Comparison of ENCODE assay signal across 10 cellular contexts in the genomic region with DNA sequence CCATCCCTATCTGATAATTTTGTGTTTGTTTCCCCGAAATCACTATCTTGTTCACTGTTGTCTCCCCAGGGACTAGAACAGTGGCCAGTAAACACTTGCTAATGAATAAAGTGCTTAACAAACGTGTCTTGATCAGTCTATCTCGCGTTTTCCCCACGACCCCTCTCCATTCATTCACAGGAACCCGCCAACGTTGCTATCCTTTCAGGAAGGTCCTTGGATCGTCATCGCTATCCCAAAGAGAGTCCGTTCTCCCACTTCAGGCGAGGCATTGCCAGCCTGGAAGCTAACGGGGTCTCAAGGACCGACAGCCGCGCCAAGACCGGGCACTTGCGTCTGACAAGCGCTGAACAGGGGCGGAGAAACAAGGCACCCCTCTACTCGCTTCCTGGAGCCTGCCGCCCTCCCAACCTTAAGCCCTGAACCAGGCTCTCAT. TPM values are rescaled to one million over a fixed set of nuclear protein-coding genes. Genes with fewer than 3 reads are reported as not detected.
DNase-seq lines count a peak whose midpoint lies in the region; ATAC-seq, FAIRE-seq and TF ChIP-seq lines count a peak whose summit lies in the region.
"Had no signal": no experiment of that assay in that cellular context is flagged by ENCODE, and none has a peak within 500 bp of the region (broad histone marks: within the 10 kb centered on the region; RNA-seq: fewer than 3 reads in every experiment).

No MANE protein-coding gene starts in this region.

- H3K27ac ChIP-seq in CD8-positive, alpha-beta T cell (ENCODE audit: low read depth, low read length), result peak overlapping the region; percentile 71
- H3K27ac ChIP-seq in GM23338 (ENCODE audit: low read depth), result no peak overlapping the region
- peak overlapping the region; percentile 74 for H3K27ac ChIP-seq in subcutaneous abdominal adipose tissue (ENCODE audit: low read depth, low read length)

- no peaks in the 10 kb centered on the region for H3K9me3 Mint-ChIP-seq in CD8-positive, alpha-beta T cell
- H3K9me3 Mint-ChIP-seq in GM23338, result no peaks in the 10 kb centered on the region
- H3K9me3 Mint-ChIP-seq: IgD-negative memory B cell; natural killer cell treated with Interleukin-12 subunit alpha and Interleukin-12 subunit beta and Interleukin-15 and Interleukin-18, amount 100 ng/mL, for 72 hours had no signal

- CTCF ChIA-PET in CD8-positive, alpha-beta T cell (lab: Charles Lee), result interaction anchor here (1.0 to 2.6 kb wide), 5 partner anchors 29 to 673 kb away, joined by 3 to 10 read pairs (median 4); no protein-coding TSS in a partner anchor

- H3K4me2 ChIP-seq in GM23338, result peak overlapping the region; percentile 92

- H3K4me3 ChIP-seq in CD8-positive, alpha-beta T cell (ENCODE audit: low read depth, low read length), result peak overlapping the region; percentile 67
- H3K4me3 ChIP-seq in GM23338 (peak overlapping the region; percentile 95), subcutaneous abdominal adipose tissue (ENCODE audit: low read depth in 1 of 5, low read length in 5 of 5) (peak overlapping the region; percentile 83 to 99 (median 93))

- H3K79me2 ChIP-seq in GM23338 (replicated peaks; ENCODE audit: insufficient read depth), result peaks cover 82% of the 10 kb centered on the region

- H2AFZ ChIP-seq in GM23338, result peak overlapping the region; percentile 78

- no peaks in the 10 kb centered on the region for H3K36me3 ChIP-seq in CD8-positive, alpha-beta T cell (ENCODE audit: insufficient read depth, low read length)
- H3K36me3 ChIP-seq in GM23338 (ENCODE audit: insufficient read depth) (peaks cover 10% of the 10 kb centered on the region; the same call in 1 of the 2 replicates), subcutaneous abdominal adipose tissue (ENCODE audit: control insufficient read depth in 5 of 5, insufficient read depth in 5 of 5, low read length in 5 of 5) (peaks cover 0 to 9% (median 6%) of the 10 kb centered on the region in 5 donors)

- POLR2A ChIA-PET in CD8-positive, alpha-beta T cell (lab: Charles Lee), result interaction anchor here (0.9 to 1.5 kb wide), 5 partner anchors 9 to 676 kb away, joined by 3 to 5 read pairs (median 3); a partner anchor contains a TSS

- no peak for TF ChIP-seq CTCF in CD8-positive, alpha-beta T cell (IDR thresholded peaks at IDR 0.05)
- TF ChIP-seq CTCF in GM23338 (conservative IDR thresholded peaks at IDR 0.05; ENCODE audit: low read depth in 2 of 2), result no peak

- no peak overlapping the region for H3K4me3 Mint-ChIP-seq in CD8-positive, alpha-beta T cell
- no peak overlapping the region for H3K4me3 Mint-ChIP-seq in GM23338
- H3K4me3 Mint-ChIP-seq: IgD-negative memory B cell; natural killer cell treated with Interleukin-12 subunit alpha and Interleukin-12 subunit beta and Interleukin-15 and Interleukin-18, amount 100 ng/mL, for 72 hours had no signal

- H3K9ac ChIP-seq in subcutaneous abdominal adipose tissue (ENCODE audit: low read length in 5 of 5), result peak overlapping the region; percentile 72 to 97 (median 89)

- H3F3A ChIP-seq in GM23338 (replicated peaks; ENCODE audit: low read depth), result no peaks in the 10 kb centered on the region

- no peak overlapping the region for H3K27ac Mint-ChIP-seq in CD8-positive, alpha-beta T cell
- no peak overlapping the region for H3K27ac Mint-ChIP-seq in GM23338
- H3K27ac Mint-ChIP-seq: IgD-negative memory B cell; natural killer cell treated with Interleukin-12 subunit alpha and Interleukin-12 subunit beta and Interleukin-15 and Interleukin-18, amount 100 ng/mL, for 72 hours had no signal

- ATAC-seq in CD8-positive, alpha-beta T cell, result peak; percentile 13
- peak; percentile 32 for ATAC-seq in GM23338

- DNase-seq in CD8-positive, alpha-beta T cell, result no peak
- DNase-seq in GM23338 (ENCODE audit: low spot score) (no peak), RCC 7860 (ENCODE audit: low spot score) (peak; percentile 5), hepatic stellate cell (ENCODE audit: low spot score) (peak; percentile 24), posterior cingulate gyrus (no peak), T-helper 9 cell (no peak), NCI-H2107 treated with DMSO at 0.1 percent for 48 hours (lab: John Stamatoyannopoulos, UW; ENCODE audit: unreplicated experiment) (no peak)

- no peaks in the 10 kb centered on the region for H3K9me2 ChIP-seq in GM23338 (ENCODE audit: insufficient read depth)

- peaks cover 35% of the 10 kb centered on the region for H3K36me3 Mint-ChIP-seq in CD8-positive, alpha-beta T cell
- H3K36me3 Mint-ChIP-seq in GM23338 (ENCODE audit: low read depth), result peaks cover 8% of the 10 kb centered on the region; the same call in 1 of the 3 replicates

- FAIRE-seq in RCC 7860 (lab: Jason Lieb, UNC), result no peak

- H4K20me1 ChIP-seq in GM23338 (replicated peaks; ENCODE audit: insufficient read depth), result peaks cover 17% of the 10 kb centered on the region

- H3K27me3 ChIP-seq in CD8-positive, alpha-beta T cell (ENCODE audit: insufficient read depth, low read length), result no peaks in the 10 kb centered on the region
- H3K27me3 ChIP-seq in GM23338 (ENCODE audit: insufficient read depth) (no peaks in the 10 kb centered on the region), subcutaneous abdominal adipose tissue (ENCODE audit: control insufficient read depth in 5 of 5, insufficient read depth in 4 of 5, low read length in 5 of 5) (no peaks in the 10 kb centered on the region)

- peaks cover 66% of the 10 kb centered on the region for H3K4me1 Mint-ChIP-seq in CD8-positive, alpha-beta T cell (ENCODE audit: low read depth)
- peaks cover 12% of the 10 kb centered on the region for H3K4me1 Mint-ChIP-seq in GM23338

- H3K27me3 Mint-ChIP-seq in CD8-positive, alpha-beta T cell (ENCODE audit: low read depth), result no peaks in the 10 kb centered on the region
- peaks cover 4% of the 10 kb centered on the region for H3K27me3 Mint-ChIP-seq in GM23338 (ENCODE audit: insufficient read depth, low read depth, poor library complexity)
- H3K27me3 Mint-ChIP-seq: IgD-negative memory B cell; natural killer cell treated with Interleukin-12 subunit alpha and Interleukin-12 subunit beta and Interleukin-15 and Interleukin-18, amount 100 ng/mL, for 72 hours had no signal

- H3K4me1 ChIP-seq in CD8-positive, alpha-beta T cell (ENCODE audit: insufficient read depth, low read length), result peaks cover 62% of the 10 kb centered on the region
- H3K4me1 ChIP-seq in GM23338 (ENCODE audit: insufficient read depth) (peaks cover 10% of the 10 kb centered on the region), subcutaneous abdominal adipose tissue (ENCODE audit: control insufficient read depth in 5 of 5, insufficient read depth in 5 of 5, low read length in 5 of 5) (peaks cover 5 to 29% (median 27%) of the 10 kb centered on the region in 5 donors)

- intact Hi-C loops in CD8-positive, alpha-beta T cell (cut with DNase I, micrococcal nuclease), result loop anchor here (1.0 to 10.0 kb wide), 14 partner anchors 29 to 1957 kb away; a partner anchor contains a TSS
- intact Hi-C loops in posterior cingulate gyrus (cut with DNase I), result loop anchor here (1.0 to 2.0 kb wide), 2 partner anchors 251 to 649 kb away; no protein-coding TSS in a partner anchor

- no peaks in the 10 kb centered on the region for H3K9me3 ChIP-seq in CD8-positive, alpha-beta T cell (ENCODE audit: low read length)
- no peaks in the 10 kb centered on the region for H3K9me3 ChIP-seq in subcutaneous abdominal adipose tissue (ENCODE audit: control insufficient read depth in 5 of 5, low read length in 5 of 5)

TF ChIP-seq in GM23338, 12 proteins besides CTCF, POLR2A, EP300 and RAD21 (continues in another document):
- TF ChIP-seq, protein P1, sequence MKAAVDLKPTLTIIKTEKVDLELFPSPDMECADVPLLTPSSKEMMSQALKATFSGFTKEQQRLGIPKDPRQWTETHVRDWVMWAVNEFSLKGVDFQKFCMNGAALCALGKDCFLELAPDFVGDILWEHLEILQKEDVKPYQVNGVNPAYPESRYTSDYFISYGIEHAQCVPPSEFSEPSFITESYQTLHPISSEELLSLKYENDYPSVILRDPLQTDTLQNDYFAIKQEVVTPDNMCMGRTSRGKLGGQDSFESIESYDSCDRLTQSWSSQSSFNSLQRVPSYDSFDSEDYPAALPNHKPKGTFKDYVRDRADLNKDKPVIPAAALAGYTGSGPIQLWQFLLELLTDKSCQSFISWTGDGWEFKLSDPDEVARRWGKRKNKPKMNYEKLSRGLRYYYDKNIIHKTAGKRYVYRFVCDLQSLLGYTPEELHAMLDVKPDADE (IDR thresholded peaks at IDR 0.05), result no peak
- TF ChIP-seq EZH2phosphoT487 (IDR thresholded peaks at IDR 0.05; ENCODE audit: unreplicated experiment) (no peak), EZH2 (IDR thresholded peaks at IDR 0.05; ENCODE audit: low read depth, unreplicated experiment) (no peak), POLR2AphosphoS5 (IDR thresholded peaks at IDR 0.05; ENCODE audit: low read depth) (no peak), ZNF331 (CRISPR knock-in tag; IDR thresholded peaks at IDR 0.05; ENCODE audit: low read depth) (no peak), JUNB (IDR thresholded peaks at IDR 0.05; ENCODE audit: unreplicated experiment) (no peak)

RNA-seq across cellular contexts. Expression of a gene that starts 0.3 kb away (rescaled TPM):
- total RNA-seq in CD8-positive, alpha-beta T cell, result 10 to 100 TPM; 42.8 to 45.9 TPM
- total RNA-seq in GM23338 (2014; rRNA removed; shearing (Covaris generic)), result 11.1 and 15.4 TPM in 2 replicates
- polyA plus RNA-seq in GM23338 (2016; fragmentation: Nextera tagmentation; extraction: Ambion mirVana), result 10.4 and 11.7 TPM in 2 replicates

RNA-seq across cellular contexts. Expression of a gene that starts 0.7 kb away (rescaled TPM):
- 10 to 100 TPM; 17.2 to 19.9 TPM for total RNA-seq in CD8-positive, alpha-beta T cell
- total RNA-seq in GM23338 (2014; rRNA removed; shearing (Covaris generic)), result 11.4 and 13.9 TPM in 2 replicates
- polyA plus RNA-seq in GM23338 (2016; fragmentation: Nextera tagmentation; extraction: Ambion mirVana), result 4.1 and 4.6 TPM in 2 replicates

Comparison
In these comparisons a context has a peak if more than half of its experiments do, and no peak if none do; other contexts are left out.
1. DNase-seq: peak in RCC 7860 (single experiment) and hepatic stellate cell (single experiment); none in CD8-positive, alpha-beta T cell (0 of 7), GM23338 (single experiment), posterior cingulate gyrus (0 of 10), T-helper 9 cell (single experiment) and NCI-H2107 treated with DMSO at 0.1 percent for 48 hours (single experiment).
2. Peak in every context shown above with its lines, with median percentiles within 50 percentile points of each other: H3K4me3 ChIP-seq.